Comparison of ENCODE assay signal across 10 cellular contexts in the genomic region with DNA sequence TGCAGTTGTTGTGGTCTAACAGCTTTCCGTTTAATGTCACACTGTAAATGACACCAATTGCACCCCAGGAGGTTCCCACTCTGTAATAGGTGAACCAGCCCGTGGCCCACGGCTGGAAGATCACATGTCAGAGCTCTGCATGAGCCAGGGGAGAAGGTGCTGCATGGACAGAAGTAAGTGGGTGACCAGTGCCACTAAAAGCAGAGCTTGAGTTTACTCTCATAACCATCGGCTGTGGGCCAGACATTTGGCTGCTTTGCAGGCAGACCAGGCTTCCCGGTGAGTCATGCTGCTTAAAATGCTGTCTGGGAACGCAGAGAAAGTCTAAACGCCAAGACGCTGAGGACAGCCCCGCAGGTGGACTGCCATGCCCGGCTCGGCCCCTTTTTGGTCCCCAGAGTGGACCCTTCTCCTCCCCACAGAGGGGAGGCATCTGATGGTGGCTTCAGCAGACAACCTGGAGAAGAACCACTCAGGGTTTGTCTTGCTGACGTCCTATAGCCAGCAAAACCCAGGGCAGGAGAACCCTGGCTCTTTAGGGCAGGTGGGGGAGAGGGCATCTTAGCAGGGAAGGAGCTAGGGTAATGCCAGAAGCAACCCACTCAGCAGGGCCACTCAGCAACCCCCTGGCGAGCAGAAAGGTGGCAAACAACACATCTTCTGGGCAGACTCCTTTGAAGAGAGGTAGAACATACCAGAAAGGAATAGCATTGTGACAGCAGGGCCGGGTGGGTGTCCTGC. TPM values are rescaled to one million over a fixed set of nuclear protein-coding genes. Genes with fewer than 3 reads are reported as not detected.
A peak's percentile ranks its signal among the peaks of the same experiment; 100 is the strongest.
DNase-seq lines count a peak whose midpoint lies in the region; ATAC-seq, FAIRE-seq and TF ChIP-seq lines count a peak whose summit lies in the region.
"Had no signal": no experiment of that assay in that cellular context is flagged by ENCODE, and none has a peak within 500 bp of the region (broad histone marks: within the 10 kb centered on the region; RNA-seq: fewer than 3 reads in every experiment).

No MANE protein-coding gene starts in this region.

- H3K27me3 ChIP-seq in astrocyte (ENCODE audit: insufficient read depth, low read length) (no peaks in the 10 kb centered on the region), heart left ventricle (no peaks in the 10 kb centered on the region)

- peak overlapping the region; percentile 93 for H3K27ac Mint-ChIP-seq in astrocyte (ENCODE audit: unreplicated experiment)
- no peak overlapping the region for H3K27ac Mint-ChIP-seq in activated naive CD4-positive, alpha-beta T cell treated with anti-CD3 and anti-CD28 coated beads, Interleukin-2, amount 10 ng/mL, durations not matched to agents 7 days and 5 days

- H3K4me3 ChIP-seq in astrocyte (ENCODE audit: insufficient read depth, low read depth, low read length) (no peak overlapping the region), heart left ventricle (no peak overlapping the region)

- intact Hi-C loops in heart left ventricle (cut with DNase I) (loop anchor here in 1 of 10 donors (10.0 kb wide), 1 partner anchor 56 kb away; no protein-coding TSS in a partner anchor), sciatic nerve (cut with DNase I) (loop anchor here (10.0 kb wide), 1 partner anchor 56 kb away; no protein-coding TSS in a partner anchor)

- H3K4me1 ChIP-seq in astrocyte (ENCODE audit: insufficient read depth, low read length) (peaks cover 15% of the 10 kb centered on the region), heart left ventricle (peaks cover 6 to 56% (median 43%) of the 10 kb centered on the region in 12 donors)

- ATAC-seq in heart left ventricle = peak; percentile 82 to 89 (median 86)
- ATAC-seq in sciatic nerve = peak; percentile 35
- no peak for ATAC-seq in HG03175 (IDR thresholded peaks at IDR 0.05; ENCODE audit: unreplicated experiment)

- CTCF ChIA-PET in activated naive CD4-positive, alpha-beta T cell treated with anti-CD3 and anti-CD28 coated beads, Interleukin-2, amount 10 ng/mL, durations not matched to agents 7 days and 5 days (lab: Charles Lee) = interaction anchor here (1.5 kb wide), 1 partner anchor 9 kb away, joined by 4 read pairs; no protein-coding TSS in a partner anchor

- peaks cover 10% of the 10 kb centered on the region for H3K36me3 Mint-ChIP-seq in astrocyte (ENCODE audit: low read depth, unreplicated experiment)
- H3K36me3 Mint-ChIP-seq in activated naive CD4-positive, alpha-beta T cell treated with anti-CD3 and anti-CD28 coated beads, Interleukin-2, amount 10 ng/mL, durations not matched to agents 7 days and 5 days = peaks cover 28% of the 10 kb centered on the region

- FAIRE-seq in astrocyte (lab: Jason Lieb, UNC) = no peak

- peaks cover 32% of the 10 kb centered on the region for H3K4me1 Mint-ChIP-seq in astrocyte (ENCODE audit: low read depth, unreplicated experiment)
- H3K4me1 Mint-ChIP-seq in activated naive CD4-positive, alpha-beta T cell treated with anti-CD3 and anti-CD28 coated beads, Interleukin-2, amount 10 ng/mL, durations not matched to agents 7 days and 5 days = peaks cover 20% of the 10 kb centered on the region

- no peak overlapping the region for H2AFZ ChIP-seq in astrocyte (ENCODE audit: low read depth, low read length)

- DNase-seq in GM03348 (ENCODE audit: low spot score) = peak; percentile 87
- peak; percentile 89 for DNase-seq in astrocyte (ENCODE audit: low read depth)
- peak; percentile 71 to 91 (median 80) for DNase-seq in heart left ventricle
- no peak for DNase-seq in sciatic nerve (ENCODE audit: low spot score)
- DNase-seq in NCI-H524 (lab: John Stamatoyannopoulos, UW) = no peak
- no peak for DNase-seq in SIG-M5 treated with dmso at 0.1 percent for 504 hours (lab: John Stamatoyannopoulos, UW; ENCODE audit: unreplicated experiment)
- DNase-seq in activated naive CD4-positive, alpha-beta T cell treated with anti-CD3 and anti-CD28 coated beads, Interleukin-2, amount 10 ng/mL, durations not matched to agents 7 days and 5 days = no peak
- DNase-seq: activated T-cell treated with anti-CD3 and anti-CD28 coated beads, Interleukin-2, amount 50 U/mL, for 1 hour; stimulated activated CD4-positive, alpha-beta T cell treated with anti-CD3 and anti-CD28 coated beads, Interleukin-12 subunit alpha, Interleukin-12 subunit beta, amount 100 ng/mL, for 4 hours had no signal

- H3K27me3 Mint-ChIP-seq in astrocyte (ENCODE audit: low read depth, unreplicated experiment) = no peaks in the 10 kb centered on the region
- H3K27me3 Mint-ChIP-seq in activated naive CD4-positive, alpha-beta T cell treated with anti-CD3 and anti-CD28 coated beads, Interleukin-2, amount 10 ng/mL, durations not matched to agents 7 days and 5 days = no peaks in the 10 kb centered on the region

- peak overlapping the region; percentile 74 for H3K4me2 ChIP-seq in astrocyte (ENCODE audit: low read length)

- TF ChIP-seq POLR2A in heart left ventricle (IDR thresholded peaks at IDR 0.05) = no peak

- peaks cover 3% of the 10 kb centered on the region for H3K36me3 ChIP-seq in astrocyte (ENCODE audit: insufficient read depth, low read length)
- peaks cover 0 to 63% (median 44%) of the 10 kb centered on the region in 9 donors for H3K36me3 ChIP-seq in heart left ventricle

- H3K9me3 Mint-ChIP-seq in astrocyte (ENCODE audit: unreplicated experiment) = no peaks in the 10 kb centered on the region
- H3K9me3 Mint-ChIP-seq in activated naive CD4-positive, alpha-beta T cell treated with anti-CD3 and anti-CD28 coated beads, Interleukin-2, amount 10 ng/mL, durations not matched to agents 7 days and 5 days = no peaks in the 10 kb centered on the region

- peak overlapping the region; percentile 51 for H3K9ac ChIP-seq in astrocyte (ENCODE audit: low read length)

- H4K20me1 ChIP-seq in astrocyte (ENCODE audit: insufficient read depth, low read length) = peaks cover 43% of the 10 kb centered on the region

- TF ChIP-seq CTCF in astrocyte (IDR thresholded peaks at IDR 0.05; ENCODE audit: insufficient read depth, low read depth, low read length) (no peak), heart left ventricle (IDR thresholded peaks at IDR 0.05) (no peak)

- peak overlapping the region; percentile 51 for H3K27ac ChIP-seq in astrocyte (ENCODE audit: low read depth, low read length)
- H3K27ac ChIP-seq in heart left ventricle = peak overlapping the region in 11 of 12 donors; percentile 37 to 83 (median 70)

- peaks cover 38% of the 10 kb centered on the region for H3K79me2 ChIP-seq in astrocyte (ENCODE audit: insufficient read depth, low read length)

- 32 to 49% (median 48%) methylated on average over 14 of the region's 14 CpGs for WGBS in heart left ventricle, 4 donors

- H3K9me3 ChIP-seq in astrocyte (ENCODE audit: insufficient read depth, low read depth, low read length) (no peaks in the 10 kb centered on the region), heart left ventricle (no peaks in the 10 kb centered on the region)

- H3K4me3 Mint-ChIP-seq in astrocyte (ENCODE audit: unreplicated experiment) = no peak overlapping the region
- H3K4me3 Mint-ChIP-seq in activated naive CD4-positive, alpha-beta T cell treated with anti-CD3 and anti-CD28 coated beads, Interleukin-2, amount 10 ng/mL, durations not matched to agents 7 days and 5 days = no peak overlapping the region

RNA-seq across cellular contexts. Expression of gene KIAA2013, which starts 7.3 kb away (rescaled TPM):
- total RNA-seq in astrocyte (56.0 and 60.4 TPM in 2 replicates), heart left ventricle (100 to 1,000 TPM in 1 of 9 donors, 10 to 100 TPM in 8; 37.1 to 106 (median 41.3) TPM), sciatic nerve (27.0 TPM)
- polyA plus RNA-seq in heart left ventricle = 10 to 100 TPM; 29.3 to 57.4 TPM

RNA-seq across cellular contexts. Expression of gene PLOD1, which starts 15.6 kb away (rescaled TPM):
- total RNA-seq in astrocyte (375 and 500 TPM in 2 replicates), heart left ventricle (100 to 1,000 TPM in 1 of 9 donors, 10 to 100 TPM in 8; 37.5 to 104 (median 50.1) TPM), sciatic nerve (60.7 TPM)
- 100 to 1,000 TPM in 1 of 2 donors, 10 to 100 TPM in 1; 38.3 to 108 TPM for polyA plus RNA-seq in heart left ventricle

Comparison
In these comparisons a context has a peak if more than half of its experiments do, and no peak if none do; other contexts are left out.
1. DNase-seq: peak in GM03348 (single experiment), astrocyte (single experiment) and heart left ventricle (5 of 5); none in sciatic nerve (single experiment), NCI-H524 (0 of 2), SIG-M5 treated with dmso at 0.1 percent for 504 hours (single experiment) and activated naive CD4-positive, alpha-beta T cell treated with anti-CD3 and anti-CD28 coated beads, Interleukin-2, amount 10 ng/mL, durations not matched to agents 7 days and 5 days (single experiment).